In genomic region chr19:37718357-37718756, GRCh38 we compare ENCODE assay signal across 8 cellular contexts. TPM values are rescaled to one million over a fixed set of nuclear protein-coding genes. Genes with fewer than 3 reads are reported as not detected.
DNase-seq lines count a peak whose midpoint lies in the region; ATAC-seq and TF ChIP-seq lines count a peak whose summit lies in the region.

No MANE protein-coding gene starts in this region.

- H3K4me1 ChIP-seq in iPS DF 6.9 (ENCODE audit: control insufficient read depth, insufficient read depth, low read length) (no peaks in the 10 kb centered on the region), Peyer's patch (peaks cover 0 to 8% (median 6%) of the 10 kb centered on the region in 4 donors)

- no peaks in the 10 kb centered on the region for H3K36me3 ChIP-seq in iPS DF 6.9 (ENCODE audit: control insufficient read depth, insufficient read depth, low read length)
- H3K36me3 ChIP-seq in Peyer's patch: peaks cover 0 to 9% (median 0%) of the 10 kb centered on the region in 3 donors

- no peaks in the 10 kb centered on the region for H3K9me3 ChIP-seq in iPS DF 6.9 (ENCODE audit: control insufficient read depth, insufficient read depth, low read length)
- no peaks in the 10 kb centered on the region for H3K9me3 ChIP-seq in Peyer's patch

- no peak for ATAC-seq in stimulated activated memory B cell treated with anti-CD40 and anti-IgM and Interleukin-4, amounts not matched to agents 10 μg/mL and 1 μg/mL and 100 μg/mL, for 72 hours
- no peak for ATAC-seq in GM21381 (IDR thresholded peaks at IDR 0.05; ENCODE audit: unreplicated experiment)

- no peak for TF ChIP-seq POLR2A in Peyer's patch (IDR thresholded peaks at IDR 0.05)

- peaks cover 9% of the 10 kb centered on the region for H3K36me3 Mint-ChIP-seq in T-helper 1 cell treated with Interleukin-12 subunit alpha and Interleukin-12 subunit beta and Interleukin-4 antibody, amounts not matched to agents 30 μg/mL and 1 μg/mL, for 36 hours (ENCODE audit: low read depth)
- peaks cover 19% of the 10 kb centered on the region for H3K36me3 Mint-ChIP-seq in stimulated activated memory B cell treated with anti-CD40 and anti-IgM and Interleukin-4, amounts not matched to agents 10 μg/mL and 1 μg/mL and 100 μg/mL, for 72 hours

- WGBS in iPS DF 6.9 (ENCODE audit: insufficient coverage, insufficient read length): no CpG with 5 or more reads among the region's 10 CpGs

- H3K4me1 Mint-ChIP-seq in T-helper 1 cell treated with Interleukin-12 subunit alpha and Interleukin-12 subunit beta and Interleukin-4 antibody, amounts not matched to agents 30 μg/mL and 1 μg/mL, for 36 hours (ENCODE audit: low read depth): peaks cover 7% of the 10 kb centered on the region
- H3K4me1 Mint-ChIP-seq in stimulated activated memory B cell treated with anti-CD40 and anti-IgM and Interleukin-4, amounts not matched to agents 10 μg/mL and 1 μg/mL and 100 μg/mL, for 72 hours: peaks cover 10% of the 10 kb centered on the region

- H3K4me3 ChIP-seq in WI38 (ENCODE audit: low read depth, low read length): peak overlapping the region; percentile 89
- H3K4me3 ChIP-seq in iPS DF 6.9 (ENCODE audit: low read length): peak overlapping the region; percentile 87; the same call in 1 of the 2 replicates
- peak overlapping the region in 2 of 4 donors; percentile 63 to 91 for H3K4me3 ChIP-seq in Peyer's patch

- peak overlapping the region; percentile 83 for H3K4me3 Mint-ChIP-seq in T-helper 1 cell treated with Interleukin-12 subunit alpha and Interleukin-12 subunit beta and Interleukin-4 antibody, amounts not matched to agents 30 μg/mL and 1 μg/mL, for 36 hours
- H3K4me3 Mint-ChIP-seq in stimulated activated memory B cell treated with anti-CD40 and anti-IgM and Interleukin-4, amounts not matched to agents 10 μg/mL and 1 μg/mL and 100 μg/mL, for 72 hours: peak overlapping the region; percentile 89

- no peak for DNase-seq in T-helper 1 cell
- no peak for DNase-seq in iPS DF 6.9 (ENCODE audit: low read depth, low spot score)
- DNase-seq in kidney glomerular epithelial cell (lab: John Stamatoyannopoulos, UW): no peak
- DNase-seq in Peyer's patch: no peak

- H3K27ac ChIP-seq in iPS DF 6.9 (ENCODE audit: low read length) (no peak overlapping the region), Peyer's patch (no peak overlapping the region)

- TF ChIP-seq CTCF in WI38 (IDR thresholded peaks at IDR 0.05; ENCODE audit: low read depth, low read length) (no peak), Peyer's patch (IDR thresholded peaks at IDR 0.05) (no peak)

- H3K27ac Mint-ChIP-seq in T-helper 1 cell treated with Interleukin-12 subunit alpha and Interleukin-12 subunit beta and Interleukin-4 antibody, amounts not matched to agents 30 μg/mL and 1 μg/mL, for 36 hours: no peak overlapping the region
- peak overlapping the region; percentile 86 for H3K27ac Mint-ChIP-seq in stimulated activated memory B cell treated with anti-CD40 and anti-IgM and Interleukin-4, amounts not matched to agents 10 μg/mL and 1 μg/mL and 100 μg/mL, for 72 hours

- no peaks in the 10 kb centered on the region for H3K27me3 Mint-ChIP-seq in T-helper 1 cell treated with Interleukin-12 subunit alpha and Interleukin-12 subunit beta and Interleukin-4 antibody, amounts not matched to agents 30 μg/mL and 1 μg/mL, for 36 hours (ENCODE audit: low read depth)
- H3K27me3 Mint-ChIP-seq in stimulated activated memory B cell treated with anti-CD40 and anti-IgM and Interleukin-4, amounts not matched to agents 10 μg/mL and 1 μg/mL and 100 μg/mL, for 72 hours: no peaks in the 10 kb centered on the region

- H3K9me3 Mint-ChIP-seq in T-helper 1 cell treated with Interleukin-12 subunit alpha and Interleukin-12 subunit beta and Interleukin-4 antibody, amounts not matched to agents 30 μg/mL and 1 μg/mL, for 36 hours: peaks cover 45% of the 10 kb centered on the region
- no peaks in the 10 kb centered on the region for H3K9me3 Mint-ChIP-seq in stimulated activated memory B cell treated with anti-CD40 and anti-IgM and Interleukin-4, amounts not matched to agents 10 μg/mL and 1 μg/mL and 100 μg/mL, for 72 hours

- no peaks in the 10 kb centered on the region for H3K27me3 ChIP-seq in iPS DF 6.9 (ENCODE audit: control insufficient read depth, insufficient read depth, low read length)
- no peaks in the 10 kb centered on the region for H3K27me3 ChIP-seq in Peyer's patch

RNA-seq across cellular contexts. Expression of gene ZNF607, which starts 1.2 kb away (rescaled TPM):
- total RNA-seq in Peyer's patch: 10 to 100 TPM in 1 of 4 donors, 1 to 10 TPM in 3; 1.7 to 12.5 (median 2.2) TPM
